Comparison of ENCODE assay signal across 9 cellular contexts in the genomic region with DNA sequence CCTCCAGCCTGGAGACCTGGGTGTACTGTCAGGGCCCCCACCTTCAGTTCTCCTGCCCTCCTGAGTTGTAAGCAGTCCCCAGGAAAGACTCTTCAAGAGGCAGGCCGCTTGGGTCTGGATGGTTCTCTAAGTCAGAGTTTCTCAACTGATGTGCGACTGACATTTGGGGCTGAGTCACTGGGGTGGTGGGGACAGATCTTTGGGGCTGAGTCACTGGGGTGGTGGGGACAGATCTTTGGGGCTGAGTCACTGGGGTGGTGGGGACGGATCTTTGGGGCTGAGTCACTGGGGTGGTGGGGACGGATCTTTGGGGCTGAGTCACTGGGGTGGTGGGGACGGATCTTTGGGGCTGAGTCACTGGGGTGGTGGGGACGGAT. TPM values are rescaled to one million over a fixed set of nuclear protein-coding genes. Genes with fewer than 3 reads are reported as not detected.
A peak's percentile ranks its signal among the peaks of the same experiment; 100 is the strongest.
DNase-seq lines count a peak whose midpoint lies in the region; ATAC-seq, FAIRE-seq and TF ChIP-seq lines count a peak whose summit lies in the region.
"Not testable (repeated sequence)": the region's sequence is repeated elsewhere in the genome, so short reads cannot be mapped to it uniquely, and the experiment has no call there.
"Had no signal": no experiment of that assay in that cellular context is flagged by ENCODE, and none has a peak within 500 bp of the region (broad histone marks: within the 10 kb centered on the region; RNA-seq: fewer than 3 reads in every experiment).

No MANE protein-coding gene starts in this region.

- RAD21 ChIA-PET in HCT116 (lab: Charles Lee; ENCODE audit: low non-redundant PET in 1 of 2, low total read pairs in 2 of 2, uncharacterized antibody in 2 of 2, unreplicated experiment in 2 of 2), result not testable (repeated sequence)

- BruUV-seq in HCT116 (replicated peaks; lab: Mats Ljungman, UMichigan), result not testable (repeated sequence)

- not testable (repeated sequence) for TF ChIP-seq POLR2A in A549 (IDR thresholded peaks at IDR 0.05; ENCODE audit: low read length); HCT116 (IDR thresholded peaks at IDR 0.05; ENCODE audit: borderline replicate concordance, extremely low read depth, insufficient read depth, insufficient read length); NB4 (IDR thresholded peaks at IDR 0.05; ENCODE audit: extremely low read depth, insufficient read length)

- TF ChIP-seq RAD21 in A549 (conservative IDR thresholded peaks at IDR 0.05 in 1 of 2, IDR thresholded peaks at IDR 0.05 in 1 of 2); HCT116 (IDR thresholded peaks at IDR 0.05; ENCODE audit: low read depth): not testable (repeated sequence)

- not testable (repeated sequence) for H3K27ac ChIP-seq in A549
- H3K27ac ChIP-seq in HCT116 (ENCODE audit: low read depth, low read length) (peak overlapping the region; percentile 57; the same call in 1 of the 2 replicates), epithelial cell of prostate (peak overlapping the region; percentile 46), osteoblast (ENCODE audit: low read depth, low read length) (peak overlapping the region; percentile 91)

- POLR2A ChIA-PET in A549 (lab: Yijun Ruan, JAX); HCT116 (lab: Charles Lee): not testable (repeated sequence)

- 13% methylated on average over 2 of the region's 6 CpGs for WGBS in A549 (ENCODE audit: missing lambda C conversion rate)

- H3K79me2 ChIP-seq in HCT116 (ENCODE audit: insufficient read depth, low read length); osteoblast (ENCODE audit: insufficient read depth, low read length): not testable (repeated sequence)

- H3K9me2 ChIP-seq in HCT116 (ENCODE audit: insufficient read depth), result not testable (repeated sequence)

- H4K20me1 ChIP-seq in HCT116 (ENCODE audit: insufficient read depth); osteoblast (ENCODE audit: insufficient read depth, low read length): not testable (repeated sequence)

- intact Hi-C loops in HCT116 (cut with micrococcal nuclease), result not testable (repeated sequence)

- CTCF ChIA-PET in A549 (lab: Yijun Ruan, JAX), result interaction anchor here (1.8 kb wide), 1 partner anchor 10 kb away, joined by 4 read pairs; no protein-coding TSS in a partner anchor
- CTCF ChIA-PET in HCT116 (lab: Charles Lee), result not testable (repeated sequence)

- TF ChIP-seq EP300 in A549 (IDR thresholded peaks at IDR 0.05), result not testable (repeated sequence)

- H3K9ac ChIP-seq in HCT116 (ENCODE audit: low read length), result not testable (repeated sequence)

- H2AFZ ChIP-seq in HCT116 (ENCODE audit: low read depth, low read length, poor library complexity, severe bottlenecking), result not testable (repeated sequence)
- peak overlapping the region; percentile 49 for H2AFZ ChIP-seq in osteoblast (ENCODE audit: low read length)

- H3K4me1 ChIP-seq in A549, result not testable (repeated sequence)
- H3K4me1 ChIP-seq in HCT116 (ENCODE audit: control insufficient read depth in 1 of 2, insufficient read depth in 2 of 2, low read length in 2 of 2) (peaks cover 4 to 30% of the 10 kb centered on the region in 2 experiments; a peak in 3 of 4 replicates), osteoblast (ENCODE audit: insufficient read depth, low read length) (peaks cover 60% of the 10 kb centered on the region)

- H3K4me2 ChIP-seq in A549, result not testable (repeated sequence)
- H3K4me2 ChIP-seq in HCT116 (ENCODE audit: low read length), result peak overlapping the region; percentile 61
- peak overlapping the region; percentile 59 for H3K4me2 ChIP-seq in osteoblast (ENCODE audit: insufficient read depth, low read length)

- ATAC-seq in A549, result not testable (repeated sequence)
- peak; percentile 76 for ATAC-seq in HCT116

- H3K9me3 ChIP-seq in A549, result peaks cover 17% of the 10 kb centered on the region; the same call in 2 of the 3 replicates
- H3K9me3 ChIP-seq in HCT116 (ENCODE audit: control insufficient read depth in 1 of 2, insufficient read depth in 1 of 2, low read depth in 1 of 2, low read length in 2 of 2); osteoblast (ENCODE audit: low read depth, low read length): not testable (repeated sequence)

- not testable (repeated sequence) for H3K27me3 ChIP-seq in HCT116 (ENCODE audit: insufficient read depth, low read length); osteoblast (ENCODE audit: insufficient read depth, low read length)

- not testable (repeated sequence) for H3K36me3 ChIP-seq in HCT116 (ENCODE audit: control insufficient read depth in 1 of 2, insufficient read depth in 2 of 2, low read length in 2 of 2); osteoblast (ENCODE audit: insufficient read depth, low read length)

- not testable (repeated sequence) for H3K4me3 ChIP-seq in A549; NB4 (ENCODE audit: low read depth, low read length); osteoblast (ENCODE audit: insufficient read depth, low read length)
- peak overlapping the region in 1 of 2 experiments; percentile 6; a peak in 1 of 4 replicates for H3K4me3 ChIP-seq in HCT116 (replicated peaks in 1 of 2; ENCODE audit: low read depth in 1 of 2, low read length in 2 of 2)

- TF ChIP-seq CTCF in A549 (IDR thresholded peaks at IDR 0.05); HCT116 (IDR thresholded peaks at IDR 0.05 in 2 of 3, conservative IDR thresholded peaks at IDR 0.05 in 1 of 3; ENCODE audit: borderline replicate concordance in 1 of 3, insufficient read depth in 1 of 3, low read depth in 2 of 3, low read length in 2 of 3); NB4 (IDR thresholded peaks at IDR 0.05; ENCODE audit: low read depth, low read length); osteoblast (IDR thresholded peaks at IDR 0.05; ENCODE audit: extremely low read depth, low read depth, low read length): not testable (repeated sequence)

- not testable (repeated sequence) for DNase-seq in A549 (ENCODE audit: low read depth in 1 of 2, low spot score in 1 of 2); osteoblast (ENCODE audit: insufficient read length, low spot score, missing footprints)
- peak; percentile 24 for DNase-seq in HCT116 (ENCODE audit: low read depth, low spot score)
- DNase-seq in NB4 (ENCODE audit: low read depth), result peak; percentile 82
- DNase-seq in activated CD4-positive, CD25-positive, alpha-beta regulatory T cell treated with anti-CD3 and anti-CD28 coated beads, Interleukin-2, amount 50 U/mL, for 72 hours, result peak; percentile 45
- DNase-seq in activated T-helper 9 cell treated with anti-CD3 and anti-CD28 coated beads, Interleukin-2, amount 50 U/mL, for 16 hours (ENCODE audit: low read depth), result peak; percentile 4
- DNase-seq in epithelial cell of prostate (ENCODE audit: low read depth, low spot score), result peak; percentile 20
- DNase-seq in stimulated activated CD4-positive, alpha-beta T cell treated with anti-CD3 and anti-CD28 coated beads, TNF-alpha, amount 100 ng/mL, for 48 hours (ENCODE audit: low read depth in 3 of 3), result peak in 2 of 3 donors; percentile 26 to 41

- FAIRE-seq in A549 (lab: Jason Lieb, UNC), result not testable (repeated sequence)

TF ChIP-seq in A549, 52 proteins besides CTCF, POLR2A, EP300 and RAD21:
- TF ChIP-seq JUNB (IDR thresholded peaks at IDR 0.05), result peak; percentile 38; the same call in 1 of the 2 replicates
TF ChIP-seq in A549: peak in this region for 1; not testable (repeated sequence) for 51.

TF ChIP-seq in HCT116, 20 proteins besides CTCF, POLR2A, EP300 and RAD21:
- TF ChIP-seq JUND (IDR thresholded peaks at IDR 0.05), result peak; percentile 75
- peak; percentile 83 for TF ChIP-seq FOSL1 (IDR thresholded peaks at IDR 0.05; ENCODE audit: low read depth)
- TF ChIP-seq SP1 (IDR thresholded peaks at IDR 0.05; ENCODE audit: low read depth), result peak; percentile 52; the same call in 1 of the 2 replicates

RNA-seq across cellular contexts. Expression of a gene that starts 26.8 kb away (rescaled TPM):
- polyA plus RNA-seq in A549 (2011; rRNA removed) (not detected in 2 replicates), A549 (2017; fragmentation: RNase III; extraction: RNeasy Plus Mini Kit Qiagen cat#74134 plus additional on column Dnase treatment) (not detected in 3 replicates)
- not detected in 2 replicates for polyA plus RNA-seq in A549 (2012; cell fraction: cytosol; rRNA removed)
- polyA plus RNA-seq in A549 (2012; cell fraction: nucleus; rRNA removed), result not detected in 2 replicates
- polyA minus RNA-seq in A549 (2011; rRNA and poly(A)+ RNA removed), result not detected in 2 replicates
- total RNA-seq in HCT116 (2021; ENCODE audit: unreplicated experiment) (not detected), osteoblast (16.3 and 16.5 TPM in 2 replicates)
- polyA plus RNA-seq in HCT116 (2012), result 0.01 TPM in 1 of 2 replicates, not detected in the other
- total RNA-seq: activated CD4-positive, alpha-beta memory T cell treated with anti-CD3 and anti-CD28 coated beads, Interleukin-2, amount 10 ng/mL, durations not matched to agents 7 days and 5 days had no signal

Comparison
In these comparisons a context has a peak if more than half of its experiments do, and no peak if none do; other contexts are left out.
1. RNA of a gene that starts 26.8 kb away (total RNA-seq): 16.3 to 16.5 TPM in osteoblast; not detected in HCT116 (single experiment); every median in the first group is over 10 times any median in the second.